In genomic region chr1:121097867-121098215, GRCh38 we compare ENCODE assay signal across 8 cellular contexts.
DNase-seq lines count a peak whose midpoint lies in the region; ATAC-seq and TF ChIP-seq lines count a peak whose summit lies in the region.
"Not testable (repeated sequence)": the region's sequence is repeated elsewhere in the genome, so short reads cannot be mapped to it uniquely, and the experiment has no call there.

No MANE protein-coding gene starts in this region.

- H3K27me3 Mint-ChIP-seq in endothelial cell (ENCODE audit: unreplicated experiment): not testable (repeated sequence)

- not testable (repeated sequence) for H3K4me1 ChIP-seq in prostate gland (replicated peaks); aorta (ENCODE audit: control insufficient read depth in 1 of 2, insufficient read depth in 2 of 2, low read length in 2 of 2)

- not testable (repeated sequence) for H3K9me3 ChIP-seq in prostate gland; aorta (ENCODE audit: control insufficient read depth, low read length)

- peak; percentile 12 for ATAC-seq in GM18502 (IDR thresholded peaks at IDR 0.05; ENCODE audit: poor library complexity, unreplicated experiment)
- ATAC-seq in HG02943 (IDR thresholded peaks at IDR 0.05; ENCODE audit: low read depth, unreplicated experiment): peak; percentile 12
- ATAC-seq in aorta (ENCODE audit: low FRiP score): peak; percentile 2

- H3K36me3 ChIP-seq in prostate gland; aorta (ENCODE audit: control insufficient read depth in 1 of 2, insufficient read depth in 2 of 2, low read length in 1 of 2): not testable (repeated sequence)

- H3K4me3 Mint-ChIP-seq in endothelial cell (ENCODE audit: unreplicated experiment): not testable (repeated sequence)

- H3K4me3 ChIP-seq in prostate gland: peak overlapping the region; percentile 30 to 32
- H3K4me3 ChIP-seq in aorta (ENCODE audit: low read length in 2 of 2): not testable (repeated sequence)

- DNase-seq in NCI-H526 treated with DMSO at 0.1 percent for 48 hours (lab: John Stamatoyannopoulos, UW) (peak; percentile 35), endothelial cell (ENCODE audit: low spot score) (peak; percentile 21), kidney tubule cell (ENCODE audit: low spot score) (peak; percentile 24), prostate gland (ENCODE audit: low spot score) (peak; percentile 5), aorta (peak; percentile 50 to 69)
- peak; percentile 62 for DNase-seq in activated effector memory CD4-positive, alpha-beta T cell treated with anti-CD3 and anti-CD28 coated beads, Interleukin-2, amount 50 U/mL, for 16 hours

- H3K27ac ChIP-seq in prostate gland: peak overlapping the region; percentile 69
- not testable (repeated sequence) for H3K27ac ChIP-seq in aorta (ENCODE audit: low read depth in 1 of 2, low read length in 2 of 2)

- not testable (repeated sequence) for H3K9me3 Mint-ChIP-seq in endothelial cell (ENCODE audit: unreplicated experiment)

- TF ChIP-seq CTCF in endothelial cell (IDR thresholded peaks at IDR 0.05; ENCODE audit: unreplicated experiment); prostate gland (IDR thresholded peaks at IDR 0.05): not testable (repeated sequence)

- H3K4me1 Mint-ChIP-seq in endothelial cell (ENCODE audit: unreplicated experiment): not testable (repeated sequence)

- intact Hi-C loops in prostate gland (cut with DNase I); aorta (cut with DNase I): not testable (repeated sequence)

- H3K27me3 ChIP-seq in prostate gland (replicated peaks; ENCODE audit: insufficient read depth); aorta (ENCODE audit: control insufficient read depth in 1 of 2, insufficient read depth in 2 of 2, low read length in 1 of 2): not testable (repeated sequence)

- WGBS in prostate gland: no CpG with 5 or more reads among the region's 21 CpGs
- WGBS in aorta, 2 donors: 16 to 26% methylated on average over 10 to 15 of the region's 21 CpGs

- not testable (repeated sequence) for H3K36me3 Mint-ChIP-seq in endothelial cell (ENCODE audit: low read depth, unreplicated experiment)

- H3K27ac Mint-ChIP-seq in endothelial cell (ENCODE audit: unreplicated experiment): not testable (repeated sequence)

- TF ChIP-seq POLR2A in prostate gland (IDR thresholded peaks at IDR 0.05): not testable (repeated sequence)

Comparison
In these comparisons a context has a peak if more than half of its experiments do, and no peak if none do; other contexts are left out.
1. DNase-seq: peak in every context shown above with its lines; median percentile 62 in activated effector memory CD4-positive, alpha-beta T cell treated with anti-CD3 and anti-CD28 coated beads, Interleukin-2, amount 50 U/mL, for 16 hours; 60 in aorta; 35 in NCI-H526 treated with DMSO at 0.1 percent for 48 hours; 24 in kidney tubule cell; 21 in endothelial cell; 5 in prostate gland.